ENCODE assay signal across 29 cellular contexts in genomic region chr14:73814158-73814557, GRCh38. TPM values are rescaled to one million over a fixed set of nuclear protein-coding genes. Genes with fewer than 3 reads are reported as not detected.
DNase-seq lines count a peak whose midpoint lies in the region; ATAC-seq, FAIRE-seq and TF ChIP-seq lines count a peak whose summit lies in the region.
"Had no signal": no experiment of that assay in that cellular context is flagged by ENCODE, and none has a peak within 500 bp of the region (broad histone marks: within the 10 kb centered on the region; RNA-seq: fewer than 3 reads in every experiment).

No MANE protein-coding gene starts in this region.

- H3K36me3 ChIP-seq in OCI-LY7 (ENCODE audit: insufficient read depth, low read length) (no peaks in the 10 kb centered on the region), K562 (ENCODE audit: control insufficient read depth, insufficient read depth, low read length) (no peaks in the 10 kb centered on the region)
- H3K36me3 ChIP-seq: adrenal gland, esophagus muscularis mucosa, ovary, tibial artery had no signal

- H3K27me3 Mint-ChIP-seq in stimulated activated memory B cell treated with anti-CD40 and anti-IgM and Interleukin-4, amounts not matched to agents 10 μg/mL and 1 μg/mL and 100 μg/mL, for 72 hours, result no peaks in the 10 kb centered on the region

- H3K27ac Mint-ChIP-seq in stimulated activated memory B cell treated with anti-CD40 and anti-IgM and Interleukin-4, amounts not matched to agents 10 μg/mL and 1 μg/mL and 100 μg/mL, for 72 hours, result peak overlapping the region; percentile 46

- H3K9me1 ChIP-seq in K562 (ENCODE audit: control insufficient read depth, insufficient read depth, low read length), result no peaks in the 10 kb centered on the region

- DNase-seq in activated CD4-positive, CD25-positive, alpha-beta regulatory T cell treated with anti-CD3 and anti-CD28 coated beads, Interleukin-2, amount 50 U/mL, for 72 hours, result no peak
- peak; percentile 15 for DNase-seq in OCI-LY7 (ENCODE audit: low spot score)
- DNase-seq in K562 (ENCODE audit: extremely low read depth in 1 of 4, low spot score in 3 of 4), result no peak
- DNase-seq in NCI-H82 treated with DMSO at 0.1 percent for 48 hours (lab: John Stamatoyannopoulos, UW; ENCODE audit: unreplicated experiment), result no peak
- DNase-seq in amygdala (lab: John Stamatoyannopoulos, UW), result no peak
- DNase-seq: activated CD8-positive, alpha-beta memory T cell treated with anti-CD3 and anti-CD28 coated beads, Interleukin-2, amount 50 U/mL, for 48 hours; adrenal gland; CD4-positive, alpha-beta memory T cell; cortex of kidney; DMS 273 treated with DMSO at 0.1 percent for 48 hours; hippocampal formation; naive B cell; NCI-H1694 treated with DMSO at 0.1 percent for 48 hours; NCI-H2171; NCI-H524; NK-92 treated with Interleukin-12 subunit alpha and Interleukin-12 subunit beta, amount 100 ng/mL, for 24 hours; ovary; SHP77; stimulated activated naive CD4-positive, alpha-beta T cell treated with Interleukin-2 at 50 U/mL for 16 hours; tibial artery had no signal

- FAIRE-seq in K562 (lab: Jason Lieb, UNC), result no peak
- FAIRE-seq: frontal cortex had no signal

- WGBS in K562 (ENCODE audit: insufficient coverage, low coverage, missing lambda C conversion rate), result 40% methylated on average over 3 of the region's 4 CpGs

- H3K4me3 ChIP-seq in OCI-LY7 (ENCODE audit: low read depth, low read length, poor library complexity, severe bottlenecking) (no peak overlapping the region), K562 (no peak overlapping the region)
- H3K4me3 ChIP-seq: adrenal gland, esophagus muscularis mucosa, ovary, smooth muscle cell, tibial artery had no signal

- no peak overlapping the region for H3K9ac ChIP-seq in K562 (ENCODE audit: insufficient read depth in 1 of 2, low read depth in 2 of 2, low read length in 2 of 2)
- H3K9ac ChIP-seq: KMS-11 had no signal

- no peaks in the 10 kb centered on the region for H3K27me3 ChIP-seq in K562 (ENCODE audit: control insufficient read depth in 2 of 2, insufficient read depth in 2 of 2, low read length in 2 of 2)
- H3K27me3 ChIP-seq: adrenal gland, esophagus muscularis mucosa, ovary, tibial artery had no signal

- H3K9me3 Mint-ChIP-seq in stimulated activated memory B cell treated with anti-CD40 and anti-IgM and Interleukin-4, amounts not matched to agents 10 μg/mL and 1 μg/mL and 100 μg/mL, for 72 hours, result no peaks in the 10 kb centered on the region
- H3K9me3 Mint-ChIP-seq: CD4-positive, alpha-beta memory T cell; naive B cell had no signal

- TF ChIP-seq RAD21 in K562 (CRISPR knock-in tag; conservative IDR thresholded peaks at IDR 0.05 in 1 of 2, IDR thresholded peaks at IDR 0.05 in 1 of 2), result no peak

- H2AFZ ChIP-seq in OCI-LY7 (ENCODE audit: low read length) (no peak overlapping the region), K562 (ENCODE audit: low read depth, low read length) (0 out of 2 replicates have a peak overlapping the region, but pooled peaks have one; percentile 31)

- TF ChIP-seq POLR2A in K562 (conservative IDR thresholded peaks at IDR 0.05), result no peak

- TF ChIP-seq CTCF in OCI-LY7 (conservative IDR thresholded peaks at IDR 0.05; ENCODE audit: low read length), result no peak
- no peak for TF ChIP-seq CTCF in K562 (IDR thresholded peaks at IDR 0.05 in 2 of 3, conservative IDR thresholded peaks at IDR 0.05 in 1 of 3; ENCODE audit: insufficient read depth in 2 of 3, low read depth in 1 of 3, low read length in 3 of 3)

- POLR2A ChIA-PET in OCI-LY7 (lab: Charles Lee) (interaction anchor here (0.6 to 0.7 kb wide), 3 partner anchors 63 to 714 kb away, joined by 3 to 4 read pairs (median 4); no protein-coding TSS in a partner anchor), K562 (lab: Yijun Ruan, JAX) (interaction anchor here (1.2 kb wide), 1 partner anchor 14 kb away, joined by 3 read pairs; no protein-coding TSS in a partner anchor)

- ATAC-seq in activated CD4-positive, CD25-positive, alpha-beta regulatory T cell treated with anti-CD3 and anti-CD28 coated beads, Interleukin-2, amount 50 U/mL, for 24 hours, result peak; percentile 25 to 48
- no peak for ATAC-seq in K562
- peak; percentile 72 for ATAC-seq in stimulated activated memory B cell treated with anti-CD40 and anti-IgM and Interleukin-4, amounts not matched to agents 10 μg/mL and 1 μg/mL and 100 μg/mL, for 72 hours
- ATAC-seq in HG02678 (IDR thresholded peaks at IDR 0.05; ENCODE audit: unreplicated experiment), result no peak
- ATAC-seq: left lobe of liver had no signal

- TF ChIP-seq EP300 in K562 (IDR thresholded peaks at IDR 0.05; ENCODE audit: low read length), result no peak

- no peaks in the 10 kb centered on the region for H3K9me3 ChIP-seq in OCI-LY7 (ENCODE audit: low read length)
- no peaks in the 10 kb centered on the region for H3K9me3 ChIP-seq in K562 (replicated peaks; ENCODE audit: control insufficient read depth, insufficient read depth, low read depth, low read length)
- H3K9me3 ChIP-seq: adrenal gland, esophagus muscularis mucosa, ovary, tibial artery had no signal

- H3K4me1 ChIP-seq in OCI-LY7 (ENCODE audit: insufficient read depth, low read length, poor library complexity, severe bottlenecking) (no peaks in the 10 kb centered on the region), K562 (replicated peaks in 1 of 2; ENCODE audit: control insufficient read depth in 2 of 2, insufficient read depth in 2 of 2, low read length in 2 of 2) (peaks cover 0 to 12% of the 10 kb centered on the region in 2 experiments; a peak in 3 of 5 replicates)
- H3K4me1 ChIP-seq: adrenal gland had no signal

- no peaks in the 10 kb centered on the region for H3K36me3 Mint-ChIP-seq in stimulated activated memory B cell treated with anti-CD40 and anti-IgM and Interleukin-4, amounts not matched to agents 10 μg/mL and 1 μg/mL and 100 μg/mL, for 72 hours
- H3K36me3 Mint-ChIP-seq: CD4-positive, alpha-beta memory T cell; naive B cell had no signal

- H3K27ac ChIP-seq in OCI-LY7 (ENCODE audit: low read depth, low read length, poor library complexity, severe bottlenecking) (no peak overlapping the region), K562 (ENCODE audit: extremely low read depth, low read depth, low read length) (no peak overlapping the region)
- H3K27ac ChIP-seq: 22Rv1, adrenal gland, esophagus muscularis mucosa, KMS-11, ovary, tibial artery had no signal

- no peaks in the 10 kb centered on the region for H3K9me2 ChIP-seq in OCI-LY7 (ENCODE audit: insufficient read depth, low read length)

- in situ Hi-C loops in K562 (cut with MboI), result no loop called here

- H3K79me2 ChIP-seq in OCI-LY7 (ENCODE audit: insufficient read depth, low read depth, low read length) (no peaks in the 10 kb centered on the region), K562 (ENCODE audit: control insufficient read depth, insufficient read depth, low read length) (no peaks in the 10 kb centered on the region)

- peaks cover 25% of the 10 kb centered on the region for H3K4me1 Mint-ChIP-seq in stimulated activated memory B cell treated with anti-CD40 and anti-IgM and Interleukin-4, amounts not matched to agents 10 μg/mL and 1 μg/mL and 100 μg/mL, for 72 hours

- BruUV-seq in OCI-LY7 (replicated peaks; lab: Mats Ljungman, UMichigan) (no TSS peak), K562 (replicated peaks; lab: Mats Ljungman, UMichigan) (no TSS peak)

- H3K4me3 Mint-ChIP-seq in stimulated activated memory B cell treated with anti-CD40 and anti-IgM and Interleukin-4, amounts not matched to agents 10 μg/mL and 1 μg/mL and 100 μg/mL, for 72 hours, result no peak overlapping the region
- H3K4me3 Mint-ChIP-seq: CD4-positive, alpha-beta memory T cell; naive B cell had no signal

- H4K20me1 ChIP-seq in OCI-LY7 (ENCODE audit: insufficient read depth, low read length) (no peaks in the 10 kb centered on the region), K562 (replicated peaks; ENCODE audit: control insufficient read depth, insufficient read depth, low read length) (no peaks in the 10 kb centered on the region; the same call in 1 of the 2 replicates)

- H3K4me2 ChIP-seq in OCI-LY7 (ENCODE audit: low read length), result no peak overlapping the region
- no peak overlapping the region for H3K4me2 ChIP-seq in K562 (ENCODE audit: insufficient read depth, low read length)
- H3K4me2 ChIP-seq: KMS-11, smooth muscle cell had no signal

- intact Hi-C loops in OCI-LY7 (cut with micrococcal nuclease; ENCODE audit: unreplicated experiment) (no loop called here), K562 (cut with micrococcal nuclease) (no loop called here)

- CTCF ChIA-PET in OCI-LY7 (lab: Charles Lee; ENCODE audit: unreplicated experiment) (interaction anchor here (0.6 kb wide), 1 partner anchor 74 kb away, joined by 4 read pairs; no protein-coding TSS in a partner anchor), K562 (lab: Yijun Ruan, JAX; ENCODE audit: low intra/inter-chr PET ratio) (no interaction called here)

TF ChIP-seq in K562, 482 proteins besides CTCF, POLR2A, EP300 and RAD21 (continues in another document):
- no peak for TF ChIP-seq NRF1 (conservative IDR thresholded peaks at IDR 0.05 in 1 of 2, IDR thresholded peaks at IDR 0.05 in 1 of 2)

RNA-seq across cellular contexts. Expression of gene PTGR2, which starts 37.5 kb away (rescaled TPM):
- 6.4 and 6.6 TPM in 2 replicates for total RNA-seq in OCI-LY7 (2014; rRNA removed; shearing (Covaris generic))
- 14.3 and 17.8 TPM in 2 replicates for total RNA-seq in OCI-LY7 (2022)
- 17.5 and 53.7 TPM in 2 replicates for total RNA-seq in K562 (2011; cell fraction: chromatin; rRNA removed; ENCODE audit: low replicate concordance)
- total RNA-seq in K562 (2011; cell fraction: nucleolus; rRNA removed), result 9.3 and 11.4 TPM in 2 replicates
- total RNA-seq in K562 (2011; cell fraction: nucleoplasm; rRNA removed), result 25.7 and 35.0 TPM in 2 replicates
- total RNA-seq in K562 (2014; rRNA removed), result 5.2 and 7.4 TPM in 2 replicates
- total RNA-seq in K562 (2014; rRNA removed; fragmentation: Illumina TruSeq; extraction: Trizol), result 11.0 and 11.1 TPM in 2 replicates
- total RNA-seq in K562 (2015; rRNA removed; fragmentation: Illumina TruSeq; extraction: Trizol), result 8.6 and 9.6 TPM in 2 replicates
- total RNA-seq in K562 (2021), result 8.8 and 9.4 TPM in 2 replicates
- polyA plus RNA-seq in K562 (2011; rRNA removed), result 15.9 and 23.0 TPM in 2 replicates
- polyA plus RNA-seq in K562 (2011; cell fraction: cytosol; rRNA removed), result 2.3 and 4.8 TPM in 2 replicates
- polyA plus RNA-seq in K562 (2011; cell fraction: nucleus; rRNA removed), result 8.3 and 14.0 TPM in 2 replicates
- 7.3 and 8.6 TPM in 2 replicates for polyA plus RNA-seq in K562 (2012)
- polyA plus RNA-seq in K562 (2014; fragmentation: Illumina TruSeq; extraction: Trizol), result 16.8 and 17.5 TPM in 2 replicates
- 10 to 100 TPM; 13.0 to 20.1 TPM for polyA plus RNA-seq in K562 (2014; fragmentation: Nextera tagmentation; extraction: Ambion mirVana)
- 12.2 and 13.0 TPM in 2 replicates for polyA plus RNA-seq in K562 (2014; rRNA removed)
- polyA minus RNA-seq in K562 (2011; rRNA and poly(A)+ RNA removed), result 14.2 and 15.6 TPM in 2 replicates
- polyA minus RNA-seq in K562 (2011; cell fraction: cytosol; rRNA and poly(A)+ RNA removed), result 3.5 and 3.9 TPM in 2 replicates
- 6.3 and 10.4 TPM in 2 replicates for polyA minus RNA-seq in K562 (2011; cell fraction: nucleus; rRNA and poly(A)+ RNA removed)

Comparison
In these comparisons a context has a peak if more than half of its experiments do, and no peak if none do; other contexts are left out.
1. ATAC-seq: peak in activated CD4-positive, CD25-positive, alpha-beta regulatory T cell treated with anti-CD3 and anti-CD28 coated beads, Interleukin-2, amount 50 U/mL, for 24 hours (2 of 2) and stimulated activated memory B cell treated with anti-CD40 and anti-IgM and Interleukin-4, amounts not matched to agents 10 μg/mL and 1 μg/mL and 100 μg/mL, for 72 hours (single experiment); none in K562 (single experiment) and HG02678 (single experiment).